In genomic region chr19:42596391-42597071, GRCh38 we compare ENCODE assay signal across 9 cellular contexts. TPM values are rescaled to one million over a fixed set of nuclear protein-coding genes. Genes with fewer than 3 reads are reported as not detected.
A peak's percentile ranks its signal among the peaks of the same experiment; 100 is the strongest.
DNase-seq lines count a peak whose midpoint lies in the region; ATAC-seq and TF ChIP-seq lines count a peak whose summit lies in the region.
"Had no signal": no experiment of that assay in that cellular context is flagged by ENCODE, and none has a peak within 500 bp of the region (broad histone marks: within the 10 kb centered on the region; RNA-seq: fewer than 3 reads in every experiment).

No MANE protein-coding gene starts in this region.

- DNase-seq in Ammon's horn (ENCODE audit: low spot score) (peak; percentile 33), GM20000 (ENCODE audit: low spot score) (peak; percentile 52), T-helper 17 cell (peak in 2 of 3 donors; percentile 22 to 32), cardiac fibroblast (ENCODE audit: low read depth in 2 of 2) (peak; percentile 16 to 20), medulla oblongata (ENCODE audit: extremely low spot score) (peak; percentile 26), T1000 (lab: John Stamatoyannopoulos, UW) (no peak)
- DNase-seq in stimulated activated naive CD8-positive, alpha-beta T cell treated with anti-CD3 and anti-CD28 coated beads, Interleukin-15, amount 100 ng/mL, for 72 hours = peak; percentile 31 to 39

- peaks cover 37% of the 10 kb centered on the region for H3K27me3 Mint-ChIP-seq in T-helper 17 cell
- H3K27me3 Mint-ChIP-seq in stimulated activated naive CD8-positive, alpha-beta T cell treated with anti-CD3 and anti-CD28 coated beads, Interleukin-15, amount 100 ng/mL, for 72 hours = peaks cover 30% of the 10 kb centered on the region

- H3K4me3 ChIP-seq in cardiac fibroblast (replicated peaks in 1 of 2; ENCODE audit: low read depth in 2 of 2, low read length in 2 of 2) = no peak overlapping the region

- no peak overlapping the region for H3K27ac Mint-ChIP-seq in T-helper 17 cell
- no peak overlapping the region for H3K27ac Mint-ChIP-seq in stimulated activated naive CD8-positive, alpha-beta T cell treated with anti-CD3 and anti-CD28 coated beads, Interleukin-15, amount 100 ng/mL, for 72 hours

- TF ChIP-seq CTCF in GM20000 (IDR thresholded peaks at IDR 0.05; ENCODE audit: extremely low read depth, missing control alignments) (peak; percentile 91), cardiac fibroblast (IDR thresholded peaks at IDR 0.05; ENCODE audit: low read depth, low read length) (peak; percentile 96)

- no peaks in the 10 kb centered on the region for H3K9me3 ChIP-seq in T-helper 17 cell (ENCODE audit: control insufficient read depth, low read length, poor library complexity, severe bottlenecking)

- H3K36me3 Mint-ChIP-seq in T-helper 17 cell (ENCODE audit: low read depth) = no peaks in the 10 kb centered on the region

- H3K4me3 Mint-ChIP-seq in T-helper 17 cell = no peak overlapping the region
- no peak overlapping the region for H3K4me3 Mint-ChIP-seq in stimulated activated naive CD8-positive, alpha-beta T cell treated with anti-CD3 and anti-CD28 coated beads, Interleukin-15, amount 100 ng/mL, for 72 hours

- H3K9me3 Mint-ChIP-seq in stimulated activated naive CD8-positive, alpha-beta T cell treated with anti-CD3 and anti-CD28 coated beads, Interleukin-15, amount 100 ng/mL, for 72 hours = no peaks in the 10 kb centered on the region

- H3K4me1 Mint-ChIP-seq in T-helper 17 cell = peaks cover 11% of the 10 kb centered on the region
- peaks cover 10% of the 10 kb centered on the region for H3K4me1 Mint-ChIP-seq in stimulated activated naive CD8-positive, alpha-beta T cell treated with anti-CD3 and anti-CD28 coated beads, Interleukin-15, amount 100 ng/mL, for 72 hours

- ATAC-seq in T-helper 17 cell = peak; percentile 56
- ATAC-seq in stimulated activated naive CD8-positive, alpha-beta T cell treated with anti-CD3 and anti-CD28 coated beads, Interleukin-15, amount 100 ng/mL, for 72 hours = peak; percentile 57
- no peak for ATAC-seq in HG03175 (IDR thresholded peaks at IDR 0.05; ENCODE audit: unreplicated experiment)

RNA-seq across cellular contexts. Expression of gene CEACAM8, which starts 1.8 kb away (rescaled TPM):
- not detected for total RNA-seq in T-helper 17 cell
- total RNA-seq: HT1080 had no signal
